8 cellular contexts compared by ENCODE assay signal in the genomic region with DNA sequence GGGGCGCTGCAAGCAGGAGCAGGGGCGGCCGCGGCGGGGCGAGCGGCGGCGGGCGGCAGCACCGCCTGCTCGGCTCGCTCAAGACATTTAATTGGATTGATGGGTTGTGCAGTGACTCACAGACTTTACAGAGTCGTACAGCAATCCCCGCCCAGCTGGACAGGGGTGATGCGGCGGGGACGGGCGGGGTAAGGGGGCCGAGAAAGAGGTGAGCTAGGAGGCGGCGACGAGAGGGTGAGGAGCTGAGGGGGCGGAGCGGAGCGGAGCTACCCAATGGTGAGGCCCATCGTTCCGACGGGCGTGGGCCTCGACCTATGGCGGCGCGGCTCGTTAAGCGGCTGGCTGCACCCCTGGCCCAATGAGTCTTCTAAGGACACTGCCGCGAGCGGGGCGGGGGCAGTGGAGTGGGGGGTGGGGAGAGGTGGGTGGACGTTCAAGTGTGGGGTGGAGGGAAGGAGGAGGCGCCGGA.
A peak's percentile ranks its signal among the peaks of the same experiment; 100 is the strongest.
DNase-seq lines count a peak whose midpoint lies in the region; ATAC-seq and TF ChIP-seq lines count a peak whose summit lies in the region.

No MANE protein-coding gene starts in this region.

- H3K9me3 ChIP-seq in OCI-LY3 (ENCODE audit: insufficient read depth, low read length) (0 out of 2 replicates have a peak, but pooled peaks cover 1% of the 10 kb centered on the region), esophagus (ENCODE audit: control insufficient read depth in 2 of 2, insufficient read depth in 1 of 2, low read depth in 1 of 2, low read length in 1 of 2) (no peaks in the 10 kb centered on the region)

- peak overlapping the region; percentile 88 to 99 (median 98) for H3K4me3 Mint-ChIP-seq in naive B cell
- peak overlapping the region; percentile 97 for H3K4me3 Mint-ChIP-seq in stimulated activated memory B cell treated with anti-CD40 and anti-IgM and Interleukin-4, amounts not matched to agents 10 μg/mL and 1 μg/mL and 100 μg/mL, for 72 hours

- peak; percentile 100 for DNase-seq in Caki2 (ENCODE audit: low read depth)
- DNase-seq in HuH-7 (ENCODE audit: low spot score): peak; percentile 98
- peak; percentile 95 for DNase-seq in activated T-cell treated with anti-CD3 and anti-CD28 coated beads, Interleukin-2, amount 50 U/mL, for 1 hour
- peak; percentile 97 for DNase-seq in naive B cell

- H3K79me2 ChIP-seq in OCI-LY3 (ENCODE audit: low read length): no peaks in the 10 kb centered on the region

- TF ChIP-seq CTCF in OCI-LY3 (IDR thresholded peaks at IDR 0.05; ENCODE audit: low read depth, low read length): no peak; the same call in 1 of the 2 replicates

- no peaks in the 10 kb centered on the region for H4K20me1 ChIP-seq in OCI-LY3 (ENCODE audit: insufficient read depth, low read length)

- H3K4me3 ChIP-seq in OCI-LY3 (ENCODE audit: low read length) (peak overlapping the region; percentile 95), esophagus (ENCODE audit: low read depth in 1 of 2, low read length in 2 of 2) (peak overlapping the region; percentile 68 to 91)

- H3K36me3 Mint-ChIP-seq in naive B cell: no peaks in the 10 kb centered on the region
- no peaks in the 10 kb centered on the region for H3K36me3 Mint-ChIP-seq in stimulated activated memory B cell treated with anti-CD40 and anti-IgM and Interleukin-4, amounts not matched to agents 10 μg/mL and 1 μg/mL and 100 μg/mL, for 72 hours

- peaks cover 11% of the 10 kb centered on the region for H3K27me3 ChIP-seq in OCI-LY3 (ENCODE audit: low read depth, low read length)
- no peaks in the 10 kb centered on the region for H3K27me3 ChIP-seq in esophagus (ENCODE audit: control insufficient read depth in 1 of 2, insufficient read depth in 2 of 2, low read length in 2 of 2)

- H2AFZ ChIP-seq in OCI-LY3 (ENCODE audit: low read depth, low read length): peak overlapping the region; percentile 49

- H3K9me3 Mint-ChIP-seq in naive B cell: peaks cover 0 to 2% (median 0%) of the 10 kb centered on the region in 7 donors
- no peaks in the 10 kb centered on the region for H3K9me3 Mint-ChIP-seq in stimulated activated memory B cell treated with anti-CD40 and anti-IgM and Interleukin-4, amounts not matched to agents 10 μg/mL and 1 μg/mL and 100 μg/mL, for 72 hours

- peak overlapping the region; percentile 72 for H3K4me2 ChIP-seq in OCI-LY3 (ENCODE audit: low read length)

- no peaks in the 10 kb centered on the region for H3K27me3 Mint-ChIP-seq in naive B cell
- no peaks in the 10 kb centered on the region for H3K27me3 Mint-ChIP-seq in stimulated activated memory B cell treated with anti-CD40 and anti-IgM and Interleukin-4, amounts not matched to agents 10 μg/mL and 1 μg/mL and 100 μg/mL, for 72 hours

- in situ Hi-C loops in Caki2 (cut with HindIII; ENCODE audit: low pct_unique_long_range_greater_than_20kb, low sequenced_read_pairs): no loop called here

- peak overlapping the region; percentile 85 to 98 (median 96) for H3K27ac Mint-ChIP-seq in naive B cell
- H3K27ac Mint-ChIP-seq in stimulated activated memory B cell treated with anti-CD40 and anti-IgM and Interleukin-4, amounts not matched to agents 10 μg/mL and 1 μg/mL and 100 μg/mL, for 72 hours: peak overlapping the region; percentile 94

- 1% methylated on average over 42 to 43 of the region's 43 CpGs for WGBS in esophagus, 2 donors

- peak overlapping the region; percentile 70 for H3K9ac ChIP-seq in OCI-LY3 (ENCODE audit: low read length)

- peak overlapping the region; percentile 45 for H3K27ac ChIP-seq in OCI-LY3 (ENCODE audit: low read length)
- H3K27ac ChIP-seq in esophagus (ENCODE audit: low read depth in 2 of 2, low read length in 1 of 2): peak overlapping the region; percentile 97 to 99

- peak; percentile 85 for ATAC-seq in GM21515 (IDR thresholded peaks at IDR 0.05; ENCODE audit: unreplicated experiment)
- ATAC-seq in naive B cell (ENCODE audit: low read depth in 2 of 2): peak; percentile 77 to 82
- ATAC-seq in stimulated activated memory B cell treated with anti-CD40 and anti-IgM and Interleukin-4, amounts not matched to agents 10 μg/mL and 1 μg/mL and 100 μg/mL, for 72 hours: peak; percentile 95

- H3K4me1 Mint-ChIP-seq in naive B cell: peaks cover 16 to 28% (median 17%) of the 10 kb centered on the region in 3 donors
- H3K4me1 Mint-ChIP-seq in stimulated activated memory B cell treated with anti-CD40 and anti-IgM and Interleukin-4, amounts not matched to agents 10 μg/mL and 1 μg/mL and 100 μg/mL, for 72 hours: peaks cover 19% of the 10 kb centered on the region

- H3K36me3 ChIP-seq in OCI-LY3 (replicated peaks; ENCODE audit: low read depth, low read length): no peaks in the 10 kb centered on the region
- no peaks in the 10 kb centered on the region for H3K36me3 ChIP-seq in esophagus (ENCODE audit: control insufficient read depth in 2 of 2, insufficient read depth in 2 of 2, low read length in 1 of 2)

- H3K4me1 ChIP-seq in OCI-LY3 (ENCODE audit: low read length) (peaks cover 11% of the 10 kb centered on the region), esophagus (ENCODE audit: control insufficient read depth in 2 of 2, insufficient read depth in 2 of 2, low read length in 1 of 2) (no peaks in the 10 kb centered on the region)

Comparison
In these comparisons a context has a peak if more than half of its experiments do, and no peak if none do; other contexts are left out.
1. Peak in every context shown above with its lines: DNase-seq, ATAC-seq, H3K4me3 ChIP-seq and H3K27ac ChIP-seq.